10 cellular contexts compared by ENCODE assay signal in genomic region chr5:132099073-132099748, GRCh38.
DNase-seq lines count a peak whose midpoint lies in the region; ATAC-seq and FAIRE-seq lines count a peak whose summit lies in the region.
"Had no signal": no experiment of that assay in that cellular context is flagged by ENCODE, and none has a peak within 500 bp of the region (broad histone marks: within the 10 kb centered on the region; RNA-seq: fewer than 3 reads in every experiment).

No MANE protein-coding gene starts in this region.

- no peak for DNase-seq in GM19239 (ENCODE audit: insufficient read length, low spot score)
- DNase-seq in activated CD4-positive, alpha-beta T cell treated with anti-CD3 and anti-CD28 coated beads, Interleukin-2, amount 50 U/mL, for 4 hours: peak; percentile 52 to 60
- peak; percentile 48 for DNase-seq in stimulated activated CD4-positive, alpha-beta T cell treated with anti-CD3 and anti-CD28 coated beads, Interleukin-2, amount 100 ng/mL, for 4 hours (ENCODE audit: low read depth)
- no peak for DNase-seq in ACHN
- DNase-seq in NOMO-1 treated with dmso at 0.1 percent for 144 hours (lab: John Stamatoyannopoulos, UW; ENCODE audit: unreplicated experiment): no peak
- DNase-seq in NCI-H345 (lab: John Stamatoyannopoulos, UW): no peak
- no peak for DNase-seq in RPMI8226

- peak; percentile 32 for ATAC-seq in HG03039 (IDR thresholded peaks at IDR 0.05; ENCODE audit: unreplicated experiment)
- ATAC-seq: HCT116, sciatic nerve had no signal

- peak; percentile 84 for FAIRE-seq in GM19239 (lab: Jason Lieb, UNC)

- in situ Hi-C loops in ACHN (cut with HindIII; ENCODE audit: low pct_ligation_motif_present, low pct_unique_long_range_greater_than_20kb, low sequenced_read_pairs): no loop called here

Comparison
In these comparisons a context has a peak if more than half of its experiments do, and no peak if none do; other contexts are left out.
1. DNase-seq: peak in activated CD4-positive, alpha-beta T cell treated with anti-CD3 and anti-CD28 coated beads, Interleukin-2, amount 50 U/mL, for 4 hours (2 of 2) and stimulated activated CD4-positive, alpha-beta T cell treated with anti-CD3 and anti-CD28 coated beads, Interleukin-2, amount 100 ng/mL, for 4 hours (single experiment); none in GM19239 (single experiment), ACHN (single experiment), NOMO-1 treated with dmso at 0.1 percent for 144 hours (single experiment), NCI-H345 (single experiment) and RPMI8226 (single experiment).